Comparison of ENCODE assay signal across 13 cellular contexts in genomic region chr5:51378415-51378777, GRCh38. TPM values are rescaled to one million over a fixed set of nuclear protein-coding genes. Genes with fewer than 3 reads are reported as not detected.
DNase-seq lines count a peak whose midpoint lies in the region; ATAC-seq and TF ChIP-seq lines count a peak whose summit lies in the region.
"Had no signal": no experiment of that assay in that cellular context is flagged by ENCODE, and none has a peak within 500 bp of the region (broad histone marks: within the 10 kb centered on the region; RNA-seq: fewer than 3 reads in every experiment).

No MANE protein-coding gene starts in this region.

- H3K4me1 ChIP-seq in RWPE2 (ENCODE audit: insufficient read depth, poor library complexity, severe bottlenecking) (peaks cover 15% of the 10 kb centered on the region), skeletal muscle tissue (ENCODE audit: control insufficient read depth in 3 of 3, insufficient read depth in 3 of 3, low read length in 3 of 3) (peaks cover 2 to 17% (median 4%) of the 10 kb centered on the region in 3 donors)

- no peak overlapping the region for H3K9ac ChIP-seq in skeletal muscle tissue (ENCODE audit: low read depth in 1 of 3, low read length in 3 of 3)

- H3K27me3 ChIP-seq in RWPE2 (ENCODE audit: insufficient read depth, poor library complexity, severe bottlenecking) (no peaks in the 10 kb centered on the region), skeletal muscle tissue (ENCODE audit: control insufficient read depth in 3 of 3, insufficient read depth in 3 of 3, low read length in 3 of 3) (peaks cover 50 to 64% (median 61%) of the 10 kb centered on the region in 3 donors)

- ATAC-seq in RWPE2 (ENCODE audit: low read depth), result no peak
- ATAC-seq in T-helper 17 cell, result no peak
- ATAC-seq in GM19351 (IDR thresholded peaks at IDR 0.05; ENCODE audit: unreplicated experiment), result no peak
- no peak for ATAC-seq in HG03460 (IDR thresholded peaks at IDR 0.05; ENCODE audit: unreplicated experiment)
- ATAC-seq: left cardiac atrium had no signal

- peaks cover 49% of the 10 kb centered on the region; the same call in 1 of the 2 replicates for H3K4me1 Mint-ChIP-seq in HFFc6 (ENCODE audit: low read depth)
- peaks cover 3% of the 10 kb centered on the region for H3K4me1 Mint-ChIP-seq in T-helper 17 cell

- no peak for DNase-seq in HFFc6
- no peak for DNase-seq in RWPE2 (ENCODE audit: low spot score)
- no peak for DNase-seq in T-helper 1 cell
- DNase-seq in T-helper 17 cell, result no peak
- DNase-seq: amniotic stem cell; left cardiac atrium; NK-92 treated with Interleukin-12 subunit alpha and Interleukin-12 subunit beta, amount 100 ng/mL, for 24 hours had no signal

- peak overlapping the region; percentile 89 for H3K4me3 Mint-ChIP-seq in HFFc6
- no peak overlapping the region for H3K4me3 Mint-ChIP-seq in T-helper 17 cell
- H3K4me3 Mint-ChIP-seq: T-helper 1 cell treated with Interleukin-12 subunit alpha and Interleukin-12 subunit beta and Interleukin-4 antibody, amounts not matched to agents 30 μg/mL and 1 μg/mL, for 36 hours had no signal

- H3K27me3 Mint-ChIP-seq in HFFc6 (ENCODE audit: insufficient read depth), result peaks cover 1% of the 10 kb centered on the region; the same call in 1 of the 2 replicates
- peaks cover 81% of the 10 kb centered on the region for H3K27me3 Mint-ChIP-seq in T-helper 17 cell

- no peaks in the 10 kb centered on the region for H3K9me3 ChIP-seq in RWPE2 (ENCODE audit: severe bottlenecking)
- H3K9me3 ChIP-seq in skeletal muscle tissue (ENCODE audit: control insufficient read depth in 3 of 3, low read length in 3 of 3), result peaks cover 0 to 2% (median 0%) of the 10 kb centered on the region in 3 donors
- H3K9me3 ChIP-seq in T-helper 17 cell (ENCODE audit: control insufficient read depth, low read length, poor library complexity, severe bottlenecking), result no peaks in the 10 kb centered on the region

- peak overlapping the region; percentile 82; the same call in 1 of the 2 replicates for H3K27ac Mint-ChIP-seq in HFFc6
- H3K27ac Mint-ChIP-seq in T-helper 17 cell, result no peak overlapping the region

- H3K4me3 ChIP-seq in RWPE2 (ENCODE audit: severe bottlenecking), result peak overlapping the region; percentile 26
- H3K4me3 ChIP-seq in iPS-11a (ENCODE audit: low read depth, low read length), result peak overlapping the region; percentile 35
- peak overlapping the region; percentile 33 to 55 (median 41) for H3K4me3 ChIP-seq in skeletal muscle tissue (ENCODE audit: low read length in 3 of 3)

- TF ChIP-seq CTCF in HFFc6 (IDR thresholded peaks at IDR 0.05), result no peak
- TF ChIP-seq CTCF in RWPE2 (IDR thresholded peaks at IDR 0.05; ENCODE audit: poor library complexity, severe bottlenecking), result no peak

- H3K36me3 ChIP-seq in RWPE2 (ENCODE audit: low read depth) (no peaks in the 10 kb centered on the region), skeletal muscle tissue (ENCODE audit: control insufficient read depth in 3 of 3, insufficient read depth in 3 of 3, low read length in 3 of 3) (no peaks in the 10 kb centered on the region)

- no peaks in the 10 kb centered on the region for H3K36me3 Mint-ChIP-seq in HFFc6 (ENCODE audit: low read depth)
- peaks cover 4% of the 10 kb centered on the region for H3K36me3 Mint-ChIP-seq in T-helper 17 cell (ENCODE audit: low read depth)

- H3K9me3 Mint-ChIP-seq in HFFc6, result no peaks in the 10 kb centered on the region
- H3K9me3 Mint-ChIP-seq: T-helper 1 cell treated with Interleukin-12 subunit alpha and Interleukin-12 subunit beta and Interleukin-4 antibody, amounts not matched to agents 30 μg/mL and 1 μg/mL, for 36 hours had no signal

- H3K27ac ChIP-seq in RWPE2 (ENCODE audit: poor library complexity, severe bottlenecking) (peak overlapping the region; percentile 60), skeletal muscle tissue (ENCODE audit: low read depth, low read length) (no peak overlapping the region)

RNA-seq across cellular contexts. Expression of gene ISL1, which starts 4.9 kb away (rescaled TPM):
- total RNA-seq in HFFc6 (2021; fragmentation: NEBNext Ultra II Directional; extraction: Animal tissue kit (Norgen Biotek cat#: 25700)), result 1 to 10 TPM in 2 of 6 experiments, under 1 TPM in 4; 0.48 to 4.1 (median 0.67) TPM
- total RNA-seq in skeletal muscle tissue, result 0.52 TPM
- total RNA-seq in T-helper 17 cell, result not detected
- total RNA-seq: left cardiac atrium, LHCN-M2 had no signal
